ENCODE assay signal across 12 cellular contexts in the genomic region with DNA sequence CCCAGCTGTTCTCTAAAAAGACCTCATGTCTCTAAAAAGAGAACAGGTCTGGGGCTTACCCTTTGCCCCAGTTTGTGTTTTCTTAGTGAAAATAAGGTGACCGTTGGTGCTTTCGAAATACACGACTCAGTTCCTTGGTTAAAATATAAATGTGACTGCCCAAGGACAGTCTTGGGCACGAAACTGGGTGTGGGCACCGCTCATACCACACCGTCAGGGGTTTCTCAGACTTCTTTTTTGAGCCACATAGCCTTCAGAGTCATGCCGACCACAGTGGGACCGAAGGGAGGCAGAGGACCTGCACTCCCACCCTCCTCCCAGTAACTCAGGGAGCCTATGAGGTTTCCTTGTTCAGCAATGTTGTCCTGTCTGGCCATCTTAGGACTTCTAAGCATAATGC. TPM values are rescaled to one million over a fixed set of nuclear protein-coding genes. Genes with fewer than 3 reads are reported as not detected.
DNase-seq lines count a peak whose midpoint lies in the region; ATAC-seq, FAIRE-seq and TF ChIP-seq lines count a peak whose summit lies in the region.
"Had no signal": no experiment of that assay in that cellular context is flagged by ENCODE, and none has a peak within 500 bp of the region (broad histone marks: within the 10 kb centered on the region; RNA-seq: fewer than 3 reads in every experiment).

No MANE protein-coding gene starts in this region.

- peak overlapping the region; percentile 5 for H3K9ac ChIP-seq in astrocyte (ENCODE audit: low read length)
- H3K9ac ChIP-seq in stomach smooth muscle (ENCODE audit: low read length in 2 of 2), result peak overlapping the region; percentile 13 to 19

- H3K27me3 Mint-ChIP-seq in astrocyte (ENCODE audit: low read depth, unreplicated experiment), result no peaks in the 10 kb centered on the region
- no peaks in the 10 kb centered on the region for H3K27me3 Mint-ChIP-seq in T-helper 2 cell treated with Interferon-gamma antibody and Interleukin-4, amounts not matched to agents 5 μg/mL and 100 μg/mL, for 36 hours (ENCODE audit: low read depth)

- H3K4me3 Mint-ChIP-seq in astrocyte (ENCODE audit: unreplicated experiment), result no peak overlapping the region
- no peak overlapping the region for H3K4me3 Mint-ChIP-seq in T-helper 2 cell treated with Interferon-gamma antibody and Interleukin-4, amounts not matched to agents 5 μg/mL and 100 μg/mL, for 36 hours

- peaks cover 38% of the 10 kb centered on the region for H3K4me1 ChIP-seq in astrocyte (ENCODE audit: insufficient read depth, low read length)
- peaks cover 26 to 28% of the 10 kb centered on the region in 2 donors for H3K4me1 ChIP-seq in lung (ENCODE audit: control insufficient read depth in 2 of 2, insufficient read depth in 2 of 2, low read length in 2 of 2)
- H3K4me1 ChIP-seq in stomach smooth muscle (ENCODE audit: control insufficient read depth, insufficient read depth, low read length), result peaks cover 49% of the 10 kb centered on the region

- FAIRE-seq in astrocyte (lab: Jason Lieb, UNC), result no peak
- FAIRE-seq: colon had no signal

- no peaks in the 10 kb centered on the region for H3K27me3 ChIP-seq in MG63
- no peaks in the 10 kb centered on the region for H3K27me3 ChIP-seq in astrocyte (ENCODE audit: insufficient read depth, low read length)
- no peaks in the 10 kb centered on the region for H3K27me3 ChIP-seq in lung (ENCODE audit: control insufficient read depth, insufficient read depth)
- no peaks in the 10 kb centered on the region for H3K27me3 ChIP-seq in stomach smooth muscle (ENCODE audit: control insufficient read depth in 1 of 2, insufficient read depth in 2 of 2, low read length in 2 of 2)

- H4K20me1 ChIP-seq in astrocyte (ENCODE audit: insufficient read depth, low read length), result peaks cover 97% of the 10 kb centered on the region

- H3K4me2 ChIP-seq in astrocyte (ENCODE audit: low read length), result peak overlapping the region; percentile 90

- peaks cover 7% of the 10 kb centered on the region for H3K36me3 Mint-ChIP-seq in astrocyte (ENCODE audit: low read depth, unreplicated experiment)
- H3K36me3 Mint-ChIP-seq in T-helper 2 cell treated with Interferon-gamma antibody and Interleukin-4, amounts not matched to agents 5 μg/mL and 100 μg/mL, for 36 hours (ENCODE audit: low read depth), result peaks cover 44% of the 10 kb centered on the region

- H3K27ac ChIP-seq in astrocyte (ENCODE audit: low read depth, low read length), result peak overlapping the region; percentile 28
- peak overlapping the region; percentile 24 to 57 for H3K27ac ChIP-seq in lung (ENCODE audit: low read depth in 1 of 2, low read length in 1 of 2)
- peak overlapping the region; percentile 38 for H3K27ac ChIP-seq in stomach smooth muscle (ENCODE audit: low read length)

- H2AFZ ChIP-seq in astrocyte (ENCODE audit: low read depth, low read length), result no peak overlapping the region

- H3K9me3 ChIP-seq in MG63 (no peaks in the 10 kb centered on the region), astrocyte (ENCODE audit: insufficient read depth, low read depth, low read length) (no peaks in the 10 kb centered on the region), lung (ENCODE audit: control insufficient read depth in 2 of 2, insufficient read depth in 1 of 2, low read length in 1 of 2) (no peaks in the 10 kb centered on the region), stomach smooth muscle (ENCODE audit: control insufficient read depth in 2 of 2, low read length in 2 of 2) (no peaks in the 10 kb centered on the region)

- 32 to 68% methylated on average over 8 of the region's 8 CpGs for WGBS in lung, 2 donors

- TF ChIP-seq CTCF in astrocyte (IDR thresholded peaks at IDR 0.05; ENCODE audit: insufficient read depth, low read depth, low read length) (no peak), lung (IDR thresholded peaks at IDR 0.05; ENCODE audit: control extremely low read depth, extremely low read depth) (no peak)

- H3K36me3 ChIP-seq in MG63 (peaks cover 59% of the 10 kb centered on the region), astrocyte (ENCODE audit: insufficient read depth, low read length) (no peaks in the 10 kb centered on the region), lung (ENCODE audit: control insufficient read depth in 2 of 2, insufficient read depth in 2 of 2, low read length in 2 of 2) (no peaks in the 10 kb centered on the region), stomach smooth muscle (ENCODE audit: control insufficient read depth in 2 of 2, insufficient read depth in 2 of 2, low read length in 2 of 2) (peaks cover 0 to 5% of the 10 kb centered on the region in 2 donors)

- peaks cover 27% of the 10 kb centered on the region for H3K4me1 Mint-ChIP-seq in astrocyte (ENCODE audit: low read depth, unreplicated experiment)
- peaks cover 42% of the 10 kb centered on the region for H3K4me1 Mint-ChIP-seq in T-helper 2 cell treated with Interferon-gamma antibody and Interleukin-4, amounts not matched to agents 5 μg/mL and 100 μg/mL, for 36 hours (ENCODE audit: low read depth)

- ATAC-seq in lung (ENCODE audit: insufficient read depth, low FRiP score), result no peak
- ATAC-seq in HG02623 (IDR thresholded peaks at IDR 0.05; ENCODE audit: unreplicated experiment), result no peak
- no peak for ATAC-seq in GM21423 (IDR thresholded peaks at IDR 0.05; ENCODE audit: unreplicated experiment)

- peak overlapping the region; percentile 16 for H3K4me3 ChIP-seq in MG63
- H3K4me3 ChIP-seq in astrocyte (ENCODE audit: insufficient read depth, low read depth, low read length), result no peak overlapping the region
- H3K4me3 ChIP-seq in lung, result no peak overlapping the region
- H3K4me3 ChIP-seq in stomach smooth muscle (ENCODE audit: low read length in 2 of 2), result peak overlapping the region; percentile 28 to 44

- peak overlapping the region; percentile 63 for H3K27ac Mint-ChIP-seq in astrocyte (ENCODE audit: unreplicated experiment)
- H3K27ac Mint-ChIP-seq in T-helper 2 cell treated with Interferon-gamma antibody and Interleukin-4, amounts not matched to agents 5 μg/mL and 100 μg/mL, for 36 hours, result no peak overlapping the region

- peaks cover 100% of the 10 kb centered on the region for H3K79me2 ChIP-seq in astrocyte (ENCODE audit: insufficient read depth, low read length)

- no peak for DNase-seq in MG63
- no peak for DNase-seq in astrocyte (ENCODE audit: low read depth)
- DNase-seq in lung (ENCODE audit: low spot score), result no peak
- no peak for DNase-seq in SW 1271 (lab: John Stamatoyannopoulos, UW)
- no peak for DNase-seq in T-helper 2 cell treated with Interferon-gamma antibody and Interleukin-4, amounts not matched to agents 5 μg/mL and 100 μg/mL, for 36 hours (ENCODE audit: low spot score)
- DNase-seq: DMS79 treated with DMSO at 0.1 percent for 48 hours, GOT3, NCI-H1694 treated with DMSO at 0.1 percent for 48 hours had no signal

- H3K9me3 Mint-ChIP-seq in astrocyte (ENCODE audit: unreplicated experiment), result peaks cover 5% of the 10 kb centered on the region
- H3K9me3 Mint-ChIP-seq in T-helper 2 cell treated with Interferon-gamma antibody and Interleukin-4, amounts not matched to agents 5 μg/mL and 100 μg/mL, for 36 hours, result no peaks in the 10 kb centered on the region

RNA-seq across cellular contexts. Expression of a gene that starts 6.5 kb away (rescaled TPM):
- 40.1 and 41.3 TPM in 2 replicates for total RNA-seq in MG63 (2014; rRNA removed; shearing (Covaris generic); ENCODE audit: low replicate concordance)
- total RNA-seq in astrocyte, result 38.8 and 43.5 TPM in 2 replicates
- 10 to 100 TPM; 36.9 to 43.4 TPM for total RNA-seq in lung
- polyA plus RNA-seq in lung, result 10 to 100 TPM in 1 of 2 donors, 1 to 10 TPM in 1; 5.5 to 33.0 TPM

Comparison
In these comparisons a context has a peak if more than half of its experiments do, and no peak if none do; other contexts are left out.
1. H3K4me3 ChIP-seq: peak in MG63 (single experiment) and stomach smooth muscle (2 of 2); none in astrocyte (single experiment) and lung (single experiment).
2. Peak in every context shown above with its lines, with median percentiles within 50 percentile points of each other: H3K27ac ChIP-seq.